In genomic region chr7:128242661-128243060, GRCh38 we compare ENCODE assay signal across 33 cellular contexts. TPM values are rescaled to one million over a fixed set of nuclear protein-coding genes. Genes with fewer than 3 reads are reported as not detected.
"Had no signal": no experiment of that assay in that cellular context is flagged by ENCODE, and none has a peak within 500 bp of the region (broad histone marks: within the 10 kb centered on the region; RNA-seq: fewer than 3 reads in every experiment).

No MANE protein-coding gene starts in this region.

- H3K4me3 ChIP-seq: ascending aorta, cardiac muscle cell had no signal

- H3K27ac ChIP-seq: ascending aorta, cardiac muscle cell, VCaP had no signal

- DNase-seq: activated B cell treated with CpG ODN at 0.5 μM for 24 hours; activated CD4-positive, alpha-beta memory T cell treated with anti-CD3 and anti-CD28 coated beads for 36 hours; activated CD4-positive, alpha-beta T cell treated with anti-CD3 and anti-CD28 coated beads for 4 hours; activated CD4-positive, alpha-beta T cell treated with anti-CD3 and anti-CD28 coated beads, Interleukin-2, amount 10 ng/mL, durations not matched to agents 24 days and 14 days; activated CD4-positive, alpha-beta T cell treated with anti-CD3 and anti-CD28 coated beads, Interleukin-2, amount 50 U/mL, for 1 hour; activated CD4-positive, alpha-beta T cell treated with anti-CD3 and anti-CD28 coated beads, Interleukin-2, amount 50 U/mL, for 4 hours; activated CD4-positive, CD25-positive, alpha-beta regulatory T cell treated with anti-CD3 and anti-CD28 coated beads, Interleukin-2, amount 50 U/mL, for 72 hours; activated CD8-positive, alpha-beta memory T cell treated with anti-CD3 and anti-CD28 coated beads, Interleukin-2, amount 50 U/mL, for 4 hours; activated CD8-positive, alpha-beta T cell treated with anti-CD3 and anti-CD28 coated beads for 36 hours; activated effector memory CD4-positive, alpha-beta T cell treated with anti-CD3 and anti-CD28 coated beads, Interleukin-2, amount 50 U/mL, for 16 hours; activated gamma-delta T cell treated with Interleukin-2 at 50 U/mL for 16 hours; activated naive CD4-positive, alpha-beta T cell; activated naive CD4-positive, alpha-beta T cell treated with anti-CD3 and anti-CD28 coated beads for 36 hours; activated naive CD4-positive, alpha-beta T cell treated with anti-CD3 and anti-CD28 coated beads, Interleukin-2, amount 50 U/mL, for 16 hours; activated naive CD8-positive, alpha-beta T cell treated with anti-CD3 and anti-CD28 coated beads for 36 hours; activated T-cell treated with anti-CD3 and anti-CD28 coated beads for 4 hours; activated T-cell treated with anti-CD3 and anti-CD28 coated beads, Interleukin-2, amount 50 U/mL, for 1 hour; activated T-cell treated with anti-CD3 and anti-CD28 coated beads, Interleukin-2, amount 50 U/mL, for 4 hours; activated T-cell treated with anti-CD3 and anti-CD28 coated beads, Interleukin-2, amount 50 U/mL, for 72 hours; amygdala; anterior cingulate cortex; caudate nucleus; cerebellar nuclear complex; T-helper 1 cell; T-helper 2 cell; T-helper 9 cell had no signal

- H3K4me1 ChIP-seq: ascending aorta had no signal

- H3K36me3 ChIP-seq: ascending aorta, cardiac muscle cell had no signal

- H3K27me3 ChIP-seq: cardiac muscle cell had no signal

RNA-seq across cellular contexts. Expression of gene LEP, which starts 1.6 kb away (rescaled TPM):
- total RNA-seq: activated B cell treated with CpG ODN at 0.5 μM for 24 hours; activated CD4-positive, alpha-beta memory T cell treated with anti-CD3 and anti-CD28 coated beads for 36 hours; activated CD4-positive, alpha-beta T cell treated with anti-CD3 and anti-CD28 coated beads, Interleukin-2, amount 10 ng/mL, durations not matched to agents 24 days and 14 days; activated CD8-positive, alpha-beta memory T cell treated with anti-CD3 and anti-CD28 coated beads for 36 hours; activated CD8-positive, alpha-beta T cell treated with anti-CD3 and anti-CD28 coated beads for 36 hours; activated naive CD4-positive, alpha-beta T cell treated with anti-CD3 and anti-CD28 coated beads for 36 hours; activated naive CD4-positive, alpha-beta T cell treated with anti-CD3 and anti-CD28 coated beads, Interleukin-2, amount 50 U/mL, for 72 hours; activated naive CD8-positive, alpha-beta T cell treated with anti-CD3 and anti-CD28 coated beads for 36 hours; activated T-cell treated with anti-CD3 and anti-CD28 coated beads, Interleukin-2, amount 50 U/mL, for 4 hours; activated T-cell treated with anti-CD3 and anti-CD28 coated beads, Interleukin-2, amount 50 U/mL, for 72 hours; activated T-helper 1 cell treated with anti-CD3 and anti-CD28 coated beads, Interleukin-12 subunit alpha, Interleukin-12 subunit beta, Interleukin-2, Interleukin-4 antibody, amounts not matched to agents 30 ng/mL and 10 ng/mL and 1 ng/mL, durations not matched to agents 14 hours and 24 hours and 36 hours; activated T-helper 17 cell treated with anti-CD3 and anti-CD28 coated beads, Interleukin-2, amount 50 U/mL, for 72 hours; ascending aorta; cardiac muscle cell had no signal
